ENCODE assay signal across 12 cellular contexts in the genomic region with DNA sequence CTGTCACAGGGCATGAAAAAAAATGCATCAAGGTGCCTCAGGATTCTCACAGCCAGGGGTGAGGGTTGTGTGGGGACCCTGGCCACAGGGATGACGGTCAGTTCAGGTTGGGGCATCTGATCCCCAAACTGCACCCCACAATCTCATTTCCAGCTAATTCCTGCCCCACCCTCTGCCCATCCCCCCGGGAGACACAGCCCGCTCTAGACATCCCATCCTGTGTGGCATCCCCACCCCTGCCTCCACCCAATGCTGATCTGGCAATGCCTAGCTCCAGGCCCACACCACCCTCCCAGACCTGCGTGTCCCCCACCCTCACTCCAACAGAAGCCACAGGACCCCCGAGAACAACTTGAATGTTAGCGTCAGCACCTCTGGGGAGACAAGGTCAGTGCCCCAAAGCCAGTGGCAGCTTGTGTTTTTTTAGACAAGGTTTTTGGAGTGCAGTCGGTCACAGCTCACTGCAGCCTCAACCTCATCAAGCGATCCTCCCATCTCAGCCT.
A peak's percentile ranks its signal among the peaks of the same experiment; 100 is the strongest.
DNase-seq lines count a peak whose midpoint lies in the region; ATAC-seq and TF ChIP-seq lines count a peak whose summit lies in the region.
"Had no signal": no experiment of that assay in that cellular context is flagged by ENCODE, and none has a peak within 500 bp of the region (broad histone marks: within the 10 kb centered on the region; RNA-seq: fewer than 3 reads in every experiment).

No MANE protein-coding gene starts in this region.

- POLR2A ChIA-PET in RWPE1 (lab: Yijun Ruan, JAX; ENCODE audit: low non-redundant PET): interaction anchor here (0.6 kb wide), 1 partner anchor 49 kb away, joined by 4 read pairs; the partner anchor contains the start of gene PNPLA2

- peak overlapping the region; percentile 74 for H3K27ac ChIP-seq in RWPE1
- H3K27ac ChIP-seq: BLaER1 treated with 17β-estradiol and CSF1 and Interleukin-3, amounts not matched to agents 10 nM and 100 nM had no signal

- H3K9me3 Mint-ChIP-seq in activated T-cell treated with anti-CD3 and anti-CD28 coated beads, Interleukin-2, amount 50 U/mL, for 24 hours: no peaks in the 10 kb centered on the region
- no peaks in the 10 kb centered on the region for H3K9me3 Mint-ChIP-seq in nephron progenitor cell
- H3K9me3 Mint-ChIP-seq: CD4-positive, CD25-positive, alpha-beta regulatory T cell had no signal

- peak overlapping the region; percentile 12 for H3K27ac Mint-ChIP-seq in activated T-cell treated with anti-CD3 and anti-CD28 coated beads, Interleukin-2, amount 50 U/mL, for 24 hours
- peak overlapping the region; percentile 36 for H3K27ac Mint-ChIP-seq in nephron progenitor cell

- DNase-seq in activated T-cell treated with anti-CD3 and anti-CD28 coated beads, Interleukin-2, amount 50 U/mL, for 24 hours: no peak
- DNase-seq in activated T-cell treated with anti-CD3 and anti-CD28 coated beads, Interleukin-2, amount 50 U/mL, for 1 hour: no peak
- no peak for DNase-seq in RWPE1 (ENCODE audit: low spot score)
- DNase-seq in nephron progenitor cell: no peak
- no peak for DNase-seq in NCI-H82 treated with DMSO at 0.1 percent for 48 hours (lab: John Stamatoyannopoulos, UW; ENCODE audit: unreplicated experiment)
- DNase-seq: 8988T; ACHN; CD4-positive, CD25-positive, alpha-beta regulatory T cell; DMS 273 treated with DMSO at 0.1 percent for 48 hours had no signal

- no peak overlapping the region for H3K4me3 Mint-ChIP-seq in activated T-cell treated with anti-CD3 and anti-CD28 coated beads, Interleukin-2, amount 50 U/mL, for 24 hours
- no peak overlapping the region for H3K4me3 Mint-ChIP-seq in nephron progenitor cell
- H3K4me3 Mint-ChIP-seq: CD4-positive, CD25-positive, alpha-beta regulatory T cell had no signal

- TF ChIP-seq CTCF in RWPE1 (conservative IDR thresholded peaks at IDR 0.05; ENCODE audit: low read depth) (no peak), nephron progenitor cell (IDR thresholded peaks at IDR 0.05) (no peak)

- no peak for ATAC-seq in HG02588 (IDR thresholded peaks at IDR 0.05; ENCODE audit: unreplicated experiment)
- ATAC-seq: GM12878 had no signal

- CTCF ChIA-PET in RWPE1 (lab: Yijun Ruan, JAX): interaction anchor here (0.6 to 1.2 kb wide), 2 partner anchors 30 to 1330 kb away, joined by 3 read pairs; no protein-coding TSS in a partner anchor

- peaks cover 25% of the 10 kb centered on the region for H3K36me3 Mint-ChIP-seq in activated T-cell treated with anti-CD3 and anti-CD28 coated beads, Interleukin-2, amount 50 U/mL, for 24 hours (ENCODE audit: low read depth)
- no peaks in the 10 kb centered on the region for H3K36me3 Mint-ChIP-seq in nephron progenitor cell (ENCODE audit: low read depth)
- H3K36me3 Mint-ChIP-seq: CD4-positive, CD25-positive, alpha-beta regulatory T cell had no signal

- H3K27me3 Mint-ChIP-seq in activated T-cell treated with anti-CD3 and anti-CD28 coated beads, Interleukin-2, amount 50 U/mL, for 24 hours: no peaks in the 10 kb centered on the region
- H3K27me3 Mint-ChIP-seq in nephron progenitor cell (ENCODE audit: low read depth, poor library complexity): no peaks in the 10 kb centered on the region
- H3K27me3 Mint-ChIP-seq: CD4-positive, CD25-positive, alpha-beta regulatory T cell had no signal

- no peaks in the 10 kb centered on the region for H3K4me1 Mint-ChIP-seq in activated T-cell treated with anti-CD3 and anti-CD28 coated beads, Interleukin-2, amount 50 U/mL, for 24 hours (ENCODE audit: low read depth)
- H3K4me1 Mint-ChIP-seq in nephron progenitor cell: peaks cover 17% of the 10 kb centered on the region
- H3K4me1 Mint-ChIP-seq: CD4-positive, CD25-positive, alpha-beta regulatory T cell had no signal
